10 cellular contexts compared by ENCODE assay signal in the genomic region with DNA sequence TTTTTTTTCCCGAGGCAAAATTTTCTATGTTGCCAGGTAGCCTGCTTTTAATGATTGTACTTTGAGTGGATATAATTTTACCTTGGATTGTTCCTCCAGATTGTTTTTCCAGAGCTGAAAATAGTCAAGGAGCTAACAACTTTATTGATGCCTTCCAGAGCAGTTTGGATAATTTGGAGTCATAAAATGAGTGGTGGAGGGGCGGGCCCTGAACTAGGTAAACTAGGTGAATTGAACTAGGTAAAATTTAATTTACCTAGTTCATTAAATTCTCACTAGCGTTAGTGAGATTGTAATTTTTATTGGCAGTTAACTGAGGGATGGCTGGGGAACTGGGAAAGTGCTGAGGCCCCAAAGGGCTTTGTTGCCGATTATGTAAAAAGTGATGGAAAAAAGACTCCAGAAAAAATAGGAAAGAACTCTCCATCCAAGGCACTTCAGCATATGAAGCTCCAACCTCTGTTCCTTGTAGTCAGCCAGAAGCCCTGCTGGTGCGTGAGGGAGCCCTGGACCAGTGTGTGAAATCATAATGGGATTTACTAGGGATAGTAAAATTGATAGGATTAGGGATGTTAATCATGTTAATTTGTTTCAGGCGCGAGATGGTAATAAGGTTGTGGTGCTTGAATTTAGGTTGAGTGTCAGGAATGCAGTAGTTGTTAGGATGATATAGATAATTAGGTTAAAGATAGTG. TPM values are rescaled to one million over a fixed set of nuclear protein-coding genes. Genes with fewer than 3 reads are reported as not detected.
DNase-seq lines count a peak whose midpoint lies in the region; ATAC-seq, FAIRE-seq and TF ChIP-seq lines count a peak whose summit lies in the region.
"Had no signal": no experiment of that assay in that cellular context is flagged by ENCODE, and none has a peak within 500 bp of the region (broad histone marks: within the 10 kb centered on the region; RNA-seq: fewer than 3 reads in every experiment).

No MANE protein-coding gene starts in this region.

- intact Hi-C loops in OCI-LY7 (cut with micrococcal nuclease; ENCODE audit: unreplicated experiment), result no loop called here
- intact Hi-C loops in endothelial cell of umbilical vein (cut with micrococcal nuclease), result loop anchor here (5.0 kb wide), 1 partner anchor 69 kb away; no protein-coding TSS in a partner anchor

- BruUV-seq in OCI-LY7 (replicated peaks; lab: Mats Ljungman, UMichigan), result no TSS peak
- BruUV-seq in endothelial cell of umbilical vein (replicated peaks; lab: Mats Ljungman, UMichigan), result no TSS peak

- H3K9me2 ChIP-seq in GM23248 (ENCODE audit: insufficient read depth), result no peaks in the 10 kb centered on the region
- H3K9me2 ChIP-seq in OCI-LY7 (ENCODE audit: insufficient read depth, low read length), result no peaks in the 10 kb centered on the region

- no peaks in the 10 kb centered on the region for H3K27me3 ChIP-seq in GM23248 (replicated peaks; ENCODE audit: insufficient read depth)
- H3K27me3 ChIP-seq in endothelial cell of umbilical vein (ENCODE audit: control insufficient read depth in 2 of 2, insufficient read depth in 2 of 2, low read length in 2 of 2), result no peaks in the 10 kb centered on the region
- no peaks in the 10 kb centered on the region for H3K27me3 ChIP-seq in rectal smooth muscle tissue (ENCODE audit: control insufficient read depth, insufficient read depth, low read length)
- H3K27me3 ChIP-seq: vagina had no signal

- no peak for TF ChIP-seq POLR2A in endothelial cell of umbilical vein (IDR thresholded peaks at IDR 0.05; ENCODE audit: low read depth, low read length)

- H3K9me1 ChIP-seq in endothelial cell of umbilical vein (replicated peaks; ENCODE audit: control insufficient read depth, extremely low read depth, insufficient read depth, low read length), result no peaks in the 10 kb centered on the region

- H3K4me1 ChIP-seq in GM23248 (ENCODE audit: insufficient read depth) (peaks cover 36% of the 10 kb centered on the region), OCI-LY7 (ENCODE audit: insufficient read depth, low read length, poor library complexity, severe bottlenecking) (peaks cover 26% of the 10 kb centered on the region), endothelial cell of umbilical vein (ENCODE audit: control insufficient read depth, extremely low read depth, insufficient read depth, low read length) (peaks cover 31% of the 10 kb centered on the region), rectal smooth muscle tissue (ENCODE audit: control insufficient read depth, insufficient read depth, low read length) (no peaks in the 10 kb centered on the region)

- ATAC-seq in GM21576 (IDR thresholded peaks at IDR 0.05; ENCODE audit: unreplicated experiment), result no peak

- POLR2A ChIA-PET in OCI-LY7 (lab: Charles Lee), result interaction anchor here (1.3 to 1.6 kb wide), 3 partner anchors 18 to 149 kb away, joined by 3 to 4 read pairs (median 3); a partner anchor contains a TSS
- POLR2A ChIA-PET in endothelial cell of umbilical vein (lab: Charles Lee), result interaction anchor here (1.2 kb wide), 1 partner anchor 14 kb away, joined by 4 read pairs; no protein-coding TSS in a partner anchor

- CTCF ChIA-PET in OCI-LY7 (lab: Charles Lee; ENCODE audit: unreplicated experiment), result no interaction called here
- CTCF ChIA-PET in endothelial cell of umbilical vein (lab: Charles Lee), result interaction anchor here (2.6 to 3.0 kb wide), 2 partner anchors 11 to 34 kb away, joined by 16 to 20 read pairs; a partner anchor contains a TSS

- H4K20me1 ChIP-seq in GM23248 (ENCODE audit: insufficient read depth) (peaks cover 23% of the 10 kb centered on the region), OCI-LY7 (ENCODE audit: insufficient read depth, low read length) (peaks cover 14% of the 10 kb centered on the region; the same call in 1 of the 2 replicates), endothelial cell of umbilical vein (replicated peaks; ENCODE audit: control insufficient read depth, extremely low read depth, insufficient read depth, low read length) (peaks cover 6% of the 10 kb centered on the region)

- H3K36me3 ChIP-seq in GM23248 (ENCODE audit: low read depth) (no peaks in the 10 kb centered on the region), OCI-LY7 (ENCODE audit: insufficient read depth, low read length) (peaks cover 21% of the 10 kb centered on the region), endothelial cell of umbilical vein (ENCODE audit: control insufficient read depth in 2 of 2, extremely low read depth in 1 of 2, insufficient read depth in 2 of 2, low read length in 2 of 2) (no peaks in the 10 kb centered on the region), rectal smooth muscle tissue (ENCODE audit: control insufficient read depth, insufficient read depth, low read length) (no peaks in the 10 kb centered on the region)
- H3K36me3 ChIP-seq: vagina had no signal

- H3K4me2 ChIP-seq in GM23248 (ENCODE audit: unreplicated experiment) (peak overlapping the region; percentile 92), OCI-LY7 (ENCODE audit: low read length) (peak overlapping the region; percentile 86), endothelial cell of umbilical vein (ENCODE audit: insufficient read depth, low read length) (peak overlapping the region; percentile 98)

- in situ Hi-C loops in GM23248 (cut with MboI), result no loop called here

- no peak for FAIRE-seq in endothelial cell of umbilical vein (lab: Jason Lieb, UNC)
- no peak for FAIRE-seq in urothelium cell line (lab: Jason Lieb, UNC)

- WGBS in GM23248 (ENCODE audit: low coverage in 1 of 2, low lambda C conversion rate in 2 of 2, missing lambda C conversion rate in 2 of 2), 2 experiments, result 84 to 85% methylated on average over 7 of the region's 7 CpGs

- no peak overlapping the region for H3K27ac ChIP-seq in GM23248
- H3K27ac ChIP-seq in OCI-LY7 (ENCODE audit: low read depth, low read length, poor library complexity, severe bottlenecking), result no peak overlapping the region
- no peak overlapping the region for H3K27ac ChIP-seq in endothelial cell of umbilical vein (ENCODE audit: insufficient read depth, low read depth, low read length)
- H3K27ac ChIP-seq in rectal smooth muscle tissue (ENCODE audit: low read depth, low read length), result no peak overlapping the region
- H3K27ac ChIP-seq: vagina had no signal

- H3K4me3 ChIP-seq in GM23248 (peak overlapping the region; percentile 89), OCI-LY7 (ENCODE audit: low read depth, low read length, poor library complexity, severe bottlenecking) (peak overlapping the region; percentile 88), endothelial cell of umbilical vein (replicated peaks in 1 of 3; ENCODE audit: insufficient read depth in 1 of 3, low read depth in 1 of 3, low read length in 3 of 3) (no peak overlapping the region), rectal smooth muscle tissue (ENCODE audit: low read length) (peak overlapping the region; percentile 81)

- H3F3A ChIP-seq in GM23248 (ENCODE audit: insufficient read depth), result 0 out of 2 replicates have a peak, but pooled peaks cover 1% of the 10 kb centered on the region

- no peaks in the 10 kb centered on the region for H3K9me3 ChIP-seq in GM23248 (ENCODE audit: low read depth)
- H3K9me3 ChIP-seq in OCI-LY7 (ENCODE audit: low read length), result no peaks in the 10 kb centered on the region
- no peaks in the 10 kb centered on the region for H3K9me3 ChIP-seq in endothelial cell of umbilical vein (replicated peaks; ENCODE audit: control insufficient read depth, insufficient read depth, low read length)
- H3K9me3 ChIP-seq: vagina had no signal

- no peak for DNase-seq in GM23248
- peak; percentile 1 for DNase-seq in OCI-LY7 (ENCODE audit: low spot score)
- DNase-seq in endothelial cell of umbilical vein (ENCODE audit: low read depth, low spot score), result no peak
- DNase-seq in urothelium cell line (ENCODE audit: low spot score), result no peak
- no peak for DNase-seq in SKM-1 (lab: John Stamatoyannopoulos, UW; ENCODE audit: unreplicated experiment)
- DNase-seq: nucleus accumbens, RPMI8226 had no signal

- H2AFZ ChIP-seq in GM23248 (no peak overlapping the region), OCI-LY7 (ENCODE audit: low read length) (no peak overlapping the region), endothelial cell of umbilical vein (ENCODE audit: low read depth, low read length) (no peak overlapping the region)

- peak overlapping the region; percentile 95 for H3K9ac ChIP-seq in GM23248
- peak overlapping the region; percentile 95 for H3K9ac ChIP-seq in endothelial cell of umbilical vein (replicated peaks; ENCODE audit: extremely low read depth, insufficient read depth, low read length)
- H3K9ac ChIP-seq in rectal smooth muscle tissue (ENCODE audit: low read length), result no peak overlapping the region

- TF ChIP-seq CTCF in OCI-LY7 (conservative IDR thresholded peaks at IDR 0.05; ENCODE audit: low read length) (no peak), endothelial cell of umbilical vein (IDR thresholded peaks at IDR 0.05; ENCODE audit: extremely low read depth in 1 of 2, insufficient read depth in 1 of 2, low read depth in 1 of 2, low read length in 2 of 2) (no peak)

- H3K79me2 ChIP-seq in GM23248 (ENCODE audit: insufficient read depth) (peaks cover 66% of the 10 kb centered on the region), OCI-LY7 (ENCODE audit: insufficient read depth, low read depth, low read length) (peaks cover 62% of the 10 kb centered on the region), endothelial cell of umbilical vein (ENCODE audit: control insufficient read depth, insufficient read depth, low read length) (peaks cover 63% of the 10 kb centered on the region)

- dilution Hi-C loops in endothelial cell of umbilical vein (cut with MboI; ENCODE audit: extremely low pct_ligation_motif_present, low sequenced_read_pairs), result no loop called here

RNA-seq across cellular contexts. Expression of a gene that starts 1.7 kb away (rescaled TPM):
- 14.4 and 15.0 TPM in 2 replicates for total RNA-seq in GM23248 (2014; rRNA removed; shearing (Covaris generic))
- polyA plus RNA-seq in GM23248 (2016; fragmentation: Nextera tagmentation; extraction: Ambion mirVana) (10.2 and 11.2 TPM in 2 replicates), endothelial cell of umbilical vein (1.7 and 2.1 TPM in 2 replicates)
- 4.9 and 5.8 TPM in 2 replicates for total RNA-seq in OCI-LY7 (2014; rRNA removed; shearing (Covaris generic))
- total RNA-seq in OCI-LY7 (2022) (6.5 and 7.0 TPM in 2 replicates), endothelial cell of umbilical vein (5.2 and 5.5 TPM in 2 replicates)
- 2.0 and 2.8 TPM in 2 replicates for polyA plus RNA-seq in endothelial cell of umbilical vein (2011; cell fraction: cytosol; rRNA removed)
- 4.2 and 4.7 TPM in 2 replicates for polyA plus RNA-seq in endothelial cell of umbilical vein (2011; cell fraction: nucleus; rRNA removed)
- polyA plus RNA-seq in endothelial cell of umbilical vein (2012), result 5.1 and 5.8 TPM in 2 replicates
- 1.4 and 2.2 TPM in 2 replicates for polyA minus RNA-seq in endothelial cell of umbilical vein
- polyA minus RNA-seq in endothelial cell of umbilical vein (2011; cell fraction: cytosol; rRNA and poly(A)+ RNA removed), result 1.4 TPM
- 1.7 and 2.9 TPM in 2 replicates for polyA minus RNA-seq in endothelial cell of umbilical vein (2011; cell fraction: nucleus; rRNA and poly(A)+ RNA removed)

RNA-seq across cellular contexts. Expression of a gene that starts 28.6 kb away (rescaled TPM):
- total RNA-seq in GM23248 (2014; rRNA removed; shearing (Covaris generic)), result 110 and 116 TPM in 2 replicates
- polyA plus RNA-seq in GM23248 (2016; fragmentation: Nextera tagmentation; extraction: Ambion mirVana), result 121 and 122 TPM in 2 replicates
- 6.2 and 10.4 TPM in 2 replicates for total RNA-seq in OCI-LY7 (2014; rRNA removed; shearing (Covaris generic))
- 8.3 and 10.2 TPM in 2 replicates for total RNA-seq in OCI-LY7 (2022)
- 32.9 and 33.0 TPM in 2 replicates for total RNA-seq in endothelial cell of umbilical vein
- polyA plus RNA-seq in endothelial cell of umbilical vein, result 22.3 and 31.9 TPM in 2 replicates
- 45.0 and 45.4 TPM in 2 replicates for polyA plus RNA-seq in endothelial cell of umbilical vein (2011; cell fraction: cytosol; rRNA removed)
- 11.5 and 11.9 TPM in 2 replicates for polyA plus RNA-seq in endothelial cell of umbilical vein (2011; cell fraction: nucleus; rRNA removed)
- 25.9 and 44.4 TPM in 2 replicates for polyA plus RNA-seq in endothelial cell of umbilical vein (2012)
- polyA minus RNA-seq in endothelial cell of umbilical vein, result 10.2 and 11.1 TPM in 2 replicates
- 6.9 TPM for polyA minus RNA-seq in endothelial cell of umbilical vein (2011; cell fraction: cytosol; rRNA and poly(A)+ RNA removed)
- polyA minus RNA-seq in endothelial cell of umbilical vein (2011; cell fraction: nucleus; rRNA and poly(A)+ RNA removed), result 3.9 and 4.4 TPM in 2 replicates

RNA-seq across cellular contexts. Expression of a gene that starts 33.4 kb away (rescaled TPM):
- total RNA-seq in GM23248 (2014; rRNA removed; shearing (Covaris generic)), result 65.2 and 74.9 TPM in 2 replicates
- polyA plus RNA-seq in GM23248 (2016; fragmentation: Nextera tagmentation; extraction: Ambion mirVana) (91.9 and 99.5 TPM in 2 replicates), endothelial cell of umbilical vein (46.0 and 70.3 TPM in 2 replicates)
- not detected in 2 replicates for total RNA-seq in OCI-LY7 (2014; rRNA removed; shearing (Covaris generic))
- total RNA-seq in OCI-LY7 (2022) (not detected in 2 replicates), endothelial cell of umbilical vein (79.1 and 101 TPM in 2 replicates)
- polyA plus RNA-seq in endothelial cell of umbilical vein (2011; cell fraction: cytosol; rRNA removed), result 86.7 and 96.0 TPM in 2 replicates
- 63.5 and 69.4 TPM in 2 replicates for polyA plus RNA-seq in endothelial cell of umbilical vein (2011; cell fraction: nucleus; rRNA removed)
- polyA plus RNA-seq in endothelial cell of umbilical vein (2012), result 109 and 135 TPM in 2 replicates
- polyA minus RNA-seq in endothelial cell of umbilical vein, result 89.8 and 92.7 TPM in 2 replicates
- polyA minus RNA-seq in endothelial cell of umbilical vein (2011; cell fraction: cytosol; rRNA and poly(A)+ RNA removed), result 43.1 TPM
- polyA minus RNA-seq in endothelial cell of umbilical vein (2011; cell fraction: nucleus; rRNA and poly(A)+ RNA removed), result 33.9 and 35.2 TPM in 2 replicates

Comparison
In these comparisons a context has a peak if more than half of its experiments do, and no peak if none do; other contexts are left out.
1. H3K4me3 ChIP-seq: peak in GM23248 (single experiment), OCI-LY7 (single experiment) and rectal smooth muscle tissue (single experiment); none in endothelial cell of umbilical vein (0 of 3).
2. RNA of a gene that starts 33.4 kb away (total RNA-seq): 79.1 to 101 TPM in endothelial cell of umbilical vein and 65.2 to 74.9 TPM in GM23248; not detected in OCI-LY7; every median in the first group is over 10 times any median in the second.
3. Peak in every context shown above with its lines, with median percentiles within 50 percentile points of each other: H3K4me2 ChIP-seq.